In genomic region chr5:14870347-14871083, GRCh38 we compare ENCODE assay signal across 8 cellular contexts. TPM values are rescaled to one million over a fixed set of nuclear protein-coding genes. Genes with fewer than 3 reads are reported as not detected.
DNase-seq lines count a peak whose midpoint lies in the region; ATAC-seq and TF ChIP-seq lines count a peak whose summit lies in the region.

No MANE protein-coding gene starts in this region.

- H3K9me3 ChIP-seq in SJSA1 (replicated peaks) = no peaks in the 10 kb centered on the region

- peak; percentile 31 for ATAC-seq in GM19043 (IDR thresholded peaks at IDR 0.05; ENCODE audit: low read depth, unreplicated experiment)

- TF ChIP-seq CTCF in 22Rv1 (IDR thresholded peaks at IDR 0.05) (no peak), astrocyte of the cerebellum (IDR thresholded peaks at IDR 0.05; ENCODE audit: low read depth, low read length, missing control alignments) (peak; percentile 29)

- peak overlapping the region; percentile 70 for H3K4me3 ChIP-seq in SJSA1
- H3K4me3 ChIP-seq in astrocyte of the cerebellum (ENCODE audit: low read depth, low read length) = peak overlapping the region; percentile 71

- in situ Hi-C loops in astrocyte of the cerebellum (cut with HindIII; ENCODE audit: low sequenced_read_pairs) = loop anchor here (5.0 kb wide), 1 partner anchor 132 kb away; no protein-coding TSS in a partner anchor
- in situ Hi-C loops in ACHN (cut with HindIII; ENCODE audit: low pct_ligation_motif_present, low pct_unique_long_range_greater_than_20kb, low sequenced_read_pairs) = no loop called here

- H3K27ac ChIP-seq in 22Rv1 = peak overlapping the region; percentile 71; the same call in 1 of the 2 replicates
- no peak overlapping the region for H3K27ac ChIP-seq in SJSA1

- no peaks in the 10 kb centered on the region; the same call in 1 of the 2 replicates for H3K36me3 ChIP-seq in SJSA1

- no peak for DNase-seq in SJSA1 (ENCODE audit: low read depth in 1 of 2, low spot score in 2 of 2)
- no peak for DNase-seq in astrocyte of the cerebellum (ENCODE audit: low read depth)
- peak; percentile 6 for DNase-seq in iris pigment epithelial cell (ENCODE audit: low read depth)
- peak; percentile 3 to 60 for DNase-seq in stimulated activated CD4-positive, alpha-beta T cell treated with anti-CD3 and anti-CD28 coated beads, Interleukin-15, amount 100 ng/mL, for 48 hours (ENCODE audit: low read depth in 2 of 2)
- no peak for DNase-seq in ACHN
- DNase-seq in dedifferentiated amniotic fluid mesenchymal stem cell (ENCODE audit: extremely low spot score) = no peak

- H3K27me3 ChIP-seq in SJSA1 (replicated peaks) = no peaks in the 10 kb centered on the region

- peaks cover 10% of the 10 kb centered on the region; the same call in 1 of the 2 replicates for H3K4me1 ChIP-seq in SJSA1 (replicated peaks)

RNA-seq across cellular contexts. Expression of gene ANKH, which starts 1.1 kb away (rescaled TPM):
- total RNA-seq in SJSA1 (2014; rRNA removed; shearing (Covaris generic)) = 13.8 and 17.7 TPM in 2 replicates

Comparison
In these comparisons a context has a peak if more than half of its experiments do, and no peak if none do; other contexts are left out.
1. DNase-seq: peak in iris pigment epithelial cell (single experiment) and stimulated activated CD4-positive, alpha-beta T cell treated with anti-CD3 and anti-CD28 coated beads, Interleukin-15, amount 100 ng/mL, for 48 hours (2 of 2); none in SJSA1 (0 of 2), astrocyte of the cerebellum (single experiment), ACHN (single experiment) and dedifferentiated amniotic fluid mesenchymal stem cell (single experiment).